In the genomic region with DNA sequence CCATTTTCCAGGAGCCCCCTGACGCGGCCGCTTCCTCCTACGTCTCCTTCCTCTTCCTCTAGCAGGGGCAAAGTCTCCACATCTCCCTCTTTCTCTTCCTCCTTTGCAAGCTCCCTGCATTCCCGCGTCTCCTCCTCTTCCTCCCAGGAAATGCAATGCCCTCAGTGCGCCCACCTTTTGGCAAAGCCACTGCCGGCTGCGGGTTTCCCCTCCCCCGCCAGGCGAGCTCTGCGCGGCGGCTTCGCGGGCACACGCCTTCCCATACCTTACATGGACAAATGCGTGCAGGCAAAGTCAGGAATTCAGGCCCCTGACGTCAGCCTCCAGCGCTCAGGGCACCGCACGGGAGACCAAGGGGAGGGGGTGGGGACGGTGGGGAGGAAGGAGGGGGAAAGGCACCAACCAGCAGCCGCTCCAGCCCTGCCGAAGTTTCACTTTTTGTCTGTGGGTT, we compare ENCODE assay signal across 1 cellular context.
TF ChIP-seq lines count a peak whose summit lies in the region.

No MANE protein-coding gene starts in this region.

TF ChIP-seq in HEK293, 187 proteins besides CTCF, POLR2A, EP300 and RAD21 (continued from another document):
- TF ChIP-seq, protein P1, sequence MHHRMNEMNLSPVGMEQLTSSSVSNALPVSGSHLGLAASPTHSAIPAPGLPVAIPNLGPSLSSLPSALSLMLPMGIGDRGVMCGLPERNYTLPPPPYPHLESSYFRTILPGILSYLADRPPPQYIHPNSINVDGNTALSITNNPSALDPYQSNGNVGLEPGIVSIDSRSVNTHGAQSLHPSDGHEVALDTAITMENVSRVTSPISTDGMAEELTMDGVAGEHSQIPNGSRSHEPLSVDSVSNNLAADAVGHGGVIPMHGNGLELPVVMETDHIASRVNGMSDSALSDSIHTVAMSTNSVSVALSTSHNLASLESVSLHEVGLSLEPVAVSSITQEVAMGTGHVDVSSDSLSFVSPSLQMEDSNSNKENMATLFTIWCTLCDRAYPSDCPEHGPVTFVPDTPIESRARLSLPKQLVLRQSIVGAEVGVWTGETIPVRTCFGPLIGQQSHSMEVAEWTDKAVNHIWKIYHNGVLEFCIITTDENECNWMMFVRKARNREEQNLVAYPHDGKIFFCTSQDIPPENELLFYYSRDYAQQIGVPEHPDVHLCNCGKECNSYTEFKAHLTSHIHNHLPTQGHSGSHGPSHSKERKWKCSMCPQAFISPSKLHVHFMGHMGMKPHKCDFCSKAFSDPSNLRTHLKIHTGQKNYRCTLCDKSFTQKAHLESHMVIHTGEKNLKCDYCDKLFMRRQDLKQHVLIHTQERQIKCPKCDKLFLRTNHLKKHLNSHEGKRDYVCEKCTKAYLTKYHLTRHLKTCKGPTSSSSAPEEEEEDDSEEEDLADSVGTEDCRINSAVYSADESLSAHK (tag by site-specific recombination; IDR thresholded peaks at IDR 0.05) = 0 out of 2 replicates have a peak, but pooled peaks have one; percentile 29
- TF ChIP-seq, protein P2, sequence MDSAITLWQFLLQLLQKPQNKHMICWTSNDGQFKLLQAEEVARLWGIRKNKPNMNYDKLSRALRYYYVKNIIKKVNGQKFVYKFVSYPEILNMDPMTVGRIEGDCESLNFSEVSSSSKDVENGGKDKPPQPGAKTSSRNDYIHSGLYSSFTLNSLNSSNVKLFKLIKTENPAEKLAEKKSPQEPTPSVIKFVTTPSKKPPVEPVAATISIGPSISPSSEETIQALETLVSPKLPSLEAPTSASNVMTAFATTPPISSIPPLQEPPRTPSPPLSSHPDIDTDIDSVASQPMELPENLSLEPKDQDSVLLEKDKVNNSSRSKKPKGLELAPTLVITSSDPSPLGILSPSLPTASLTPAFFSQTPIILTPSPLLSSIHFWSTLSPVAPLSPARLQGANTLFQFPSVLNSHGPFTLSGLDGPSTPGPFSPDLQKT (IDR thresholded peaks at IDR 0.05; ENCODE audit: borderline replicate concordance, low read depth, low read length) = no peak
- TF ChIP-seq ZNF76 (tag by site-specific recombination; IDR thresholded peaks at IDR 0.05; ENCODE audit: borderline replicate concordance, low read depth) = peak; percentile 66
- TF ChIP-seq ZXDB (tag by site-specific recombination; IDR thresholded peaks at IDR 0.05) = peak; percentile 89
- peak; percentile 67 for TF ChIP-seq ZNF335 (tag by site-specific recombination; conservative IDR thresholded peaks at IDR 0.05)
- no peak for TF ChIP-seq ZNF404 (tag by site-specific recombination; IDR thresholded peaks at IDR 0.05)
- peak; percentile 58 for TF ChIP-seq PATZ1 (tag by site-specific recombination; IDR thresholded peaks at IDR 0.05)
- TF ChIP-seq, protein P3, sequence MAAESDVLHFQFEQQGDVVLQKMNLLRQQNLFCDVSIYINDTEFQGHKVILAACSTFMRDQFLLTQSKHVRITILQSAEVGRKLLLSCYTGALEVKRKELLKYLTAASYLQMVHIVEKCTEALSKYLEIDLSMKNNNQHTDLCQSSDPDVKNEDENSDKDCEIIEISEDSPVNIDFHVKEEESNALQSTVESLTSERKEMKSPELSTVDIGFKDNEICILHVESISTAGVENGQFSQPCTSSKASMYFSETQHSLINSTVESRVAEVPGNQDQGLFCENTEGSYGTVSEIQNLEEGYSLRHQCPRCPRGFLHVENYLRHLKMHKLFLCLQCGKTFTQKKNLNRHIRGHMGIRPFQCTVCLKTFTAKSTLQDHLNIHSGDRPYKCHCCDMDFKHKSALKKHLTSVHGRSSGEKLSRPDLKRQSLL (tag by site-specific recombination; IDR thresholded peaks at IDR 0.05) = no peak
